Comparison of ENCODE assay signal across 8 cellular contexts in genomic region chr6:26273673-26274595, GRCh38.
A peak's percentile ranks its signal among the peaks of the same experiment; 100 is the strongest.
DNase-seq lines count a peak whose midpoint lies in the region; ATAC-seq, FAIRE-seq and TF ChIP-seq lines count a peak whose summit lies in the region.

No MANE protein-coding gene starts in this region.

- POLR2A ChIA-PET in OCI-LY7 (lab: Charles Lee) = interaction anchor here (0.6 to 13.0 kb wide), 41 partner anchors 9 to 1619 kb away, joined by 3 to 307 read pairs (median 7); partner anchors contain the start of gene BTN2A2

- no peak overlapping the region; the same call in 1 of the 2 replicates for H2AFZ ChIP-seq in OCI-LY7 (ENCODE audit: low read length)

- TF ChIP-seq EP300 in esophagus muscularis mucosa (IDR thresholded peaks at IDR 0.05) (no peak), sigmoid colon (IDR thresholded peaks at IDR 0.05) (no peak)

- no peaks in the 10 kb centered on the region for H4K20me1 ChIP-seq in OCI-LY7 (ENCODE audit: insufficient read depth, low read length)

- peak overlapping the region; percentile 99 for H3K27ac ChIP-seq in OCI-LY7 (ENCODE audit: low read depth, low read length, poor library complexity, severe bottlenecking)
- H3K27ac ChIP-seq in esophagus muscularis mucosa (replicated peaks in 1 of 4) = peak overlapping the region; percentile 83 to 91 (median 88)
- peak overlapping the region; percentile 83 to 91 (median 86) for H3K27ac ChIP-seq in sigmoid colon

- H3K9me3 ChIP-seq in OCI-LY7 (ENCODE audit: low read length) (no peaks in the 10 kb centered on the region), esophagus muscularis mucosa (no peaks in the 10 kb centered on the region), sigmoid colon (no peaks in the 10 kb centered on the region)

- peak; percentile 44 for FAIRE-seq in GM12892 (lab: Jason Lieb, UNC)

- BruUV-seq in OCI-LY7 (replicated peaks; lab: Mats Ljungman, UMichigan) = no TSS peak

- DNase-seq in GM12892 (ENCODE audit: insufficient read length) (no peak), OCI-LY7 (ENCODE audit: low spot score) (peak; percentile 86), esophagus muscularis mucosa (ENCODE audit: extremely low spot score) (no peak), sigmoid colon (no peak), LoVo (ENCODE audit: low spot score) (no peak), NCI-H128 (lab: John Stamatoyannopoulos, UW; ENCODE audit: unreplicated experiment) (no peak), RKO (ENCODE audit: low spot score) (no peak)

- H3K9me2 ChIP-seq in OCI-LY7 (ENCODE audit: insufficient read depth, low read length) = no peaks in the 10 kb centered on the region

- H3K4me1 ChIP-seq in OCI-LY7 (ENCODE audit: insufficient read depth, low read length, poor library complexity, severe bottlenecking) (peaks cover 41% of the 10 kb centered on the region), esophagus muscularis mucosa (peaks cover 16 to 32% (median 26%) of the 10 kb centered on the region in 4 donors), sigmoid colon (peaks cover 0 to 25% (median 22%) of the 10 kb centered on the region in 4 donors)

- WGBS in esophagus muscularis mucosa = 5% methylated on average over 20 of the region's 21 CpGs
- 21 to 58% methylated on average over 21 of the region's 21 CpGs for WGBS in sigmoid colon, 2 donors

- no peak; the same call in none of the 2 replicates for TF ChIP-seq POLR2A in GM12892 (IDR thresholded peaks at IDR 0.05; ENCODE audit: low read depth, low read length)
- no peak for TF ChIP-seq POLR2A in esophagus muscularis mucosa (IDR thresholded peaks at IDR 0.05; ENCODE audit: low read depth)
- no peak for TF ChIP-seq POLR2A in sigmoid colon (IDR thresholded peaks at IDR 0.05)

- no peak for ATAC-seq in HG03469 (IDR thresholded peaks at IDR 0.05; ENCODE audit: unreplicated experiment)

- H3K36me3 ChIP-seq in OCI-LY7 (ENCODE audit: insufficient read depth, low read length) = no peaks in the 10 kb centered on the region
- no peaks in the 10 kb centered on the region for H3K36me3 ChIP-seq in esophagus muscularis mucosa
- no peaks in the 10 kb centered on the region for H3K36me3 ChIP-seq in sigmoid colon

- CTCF ChIA-PET in OCI-LY7 (lab: Charles Lee; ENCODE audit: unreplicated experiment) = interaction anchor here (0.6 to 1.0 kb wide), 2 partner anchors 19 to 31 kb away, joined by 4 read pairs; no protein-coding TSS in a partner anchor

- no peaks in the 10 kb centered on the region for H3K79me2 ChIP-seq in OCI-LY7 (ENCODE audit: insufficient read depth, low read depth, low read length)

- H3K4me2 ChIP-seq in OCI-LY7 (ENCODE audit: low read length) = peak overlapping the region; percentile 99

- TF ChIP-seq CTCF in OCI-LY7 (conservative IDR thresholded peaks at IDR 0.05; ENCODE audit: low read length) (no peak), esophagus muscularis mucosa (IDR thresholded peaks at IDR 0.05) (no peak), sigmoid colon (IDR thresholded peaks at IDR 0.05) (no peak)

- peak overlapping the region; percentile 87 for H3K4me3 ChIP-seq in OCI-LY7 (ENCODE audit: low read depth, low read length, poor library complexity, severe bottlenecking)
- peak overlapping the region; percentile 51 to 61 (median 54) for H3K4me3 ChIP-seq in esophagus muscularis mucosa
- H3K4me3 ChIP-seq in sigmoid colon = peak overlapping the region; percentile 13 to 46 (median 45)

- intact Hi-C loops in OCI-LY7 (cut with micrococcal nuclease; ENCODE audit: unreplicated experiment) (loop anchor here (1.0 to 10.0 kb wide), 10 partner anchors 11 to 1618 kb away; a partner anchor contains a TSS), esophagus muscularis mucosa (cut with DNase I) (loop anchor here (5.0 kb wide), 2 partner anchors 47 to 53 kb away; a partner anchor contains a TSS), sigmoid colon (cut with DNase I) (loop anchor here (5.0 kb wide), 1 partner anchor 37 kb away; no protein-coding TSS in a partner anchor)

- H3K27me3 ChIP-seq in esophagus muscularis mucosa (peaks cover 0 to 61% (median 30%) of the 10 kb centered on the region in 4 donors), sigmoid colon (peaks cover 10 to 61% (median 32%) of the 10 kb centered on the region in 3 donors)
